Comparison of ENCODE assay signal across 24 cellular contexts in genomic region chr21:44571296-44571695, GRCh38. TPM values are rescaled to one million over a fixed set of nuclear protein-coding genes. Genes with fewer than 3 reads are reported as not detected.
"Had no signal": no experiment of that assay in that cellular context is flagged by ENCODE, and none has a peak within 500 bp of the region (broad histone marks: within the 10 kb centered on the region; RNA-seq: fewer than 3 reads in every experiment).

No MANE protein-coding gene starts in this region.

- H3K9me3 ChIP-seq: mucosa of descending colon, neutrophil had no signal

- ATAC-seq: heart right ventricle; left lobe of liver; mucosa of descending colon; naive thymus-derived CD8-positive, alpha-beta T cell had no signal

- H3K36me3 ChIP-seq: heart right ventricle, neutrophil had no signal

- H3K4me3 ChIP-seq: coronary artery, heart right ventricle, mucosa of descending colon had no signal

- FAIRE-seq: frontal cortex, islet of Langerhans, small intestine, urothelium cell line had no signal

- H3K4me1 ChIP-seq: heart right ventricle had no signal

- H3K4me3 Mint-ChIP-seq: naive thymus-derived CD8-positive, alpha-beta T cell had no signal

- DNase-seq: effector CD8-positive, alpha-beta T cell; heart right ventricle; hypothalamus; mucosa of descending colon; naive thymus-derived CD8-positive, alpha-beta T cell; posterior cingulate gyrus; small intestine; stimulated activated CD4-positive, alpha-beta T cell treated with anti-CD3 and anti-CD28 coated beads, Interleukin-2, amount 100 ng/mL, for 48 hours; stimulated activated naive CD4-positive, alpha-beta T cell treated with Interleukin-2 at 50 U/mL for 16 hours; trophoblast cell had no signal

- H3K36me3 Mint-ChIP-seq: naive thymus-derived CD8-positive, alpha-beta T cell had no signal

- H3K27ac ChIP-seq: coronary artery, heart right ventricle, neutrophil had no signal

RNA-seq across cellular contexts. Expression of gene KRTAP10-4, which starts 2.2 kb away (rescaled TPM):
- total RNA-seq: dermis microvascular lymphatic vessel endothelial cell; fibroblast of lung; frontal cortex; glomerular endothelial cell; heart right ventricle; left lobe of liver; mucosa of descending colon; naive thymus-derived CD8-positive, alpha-beta T cell; osteocyte; pulmonary artery endothelial cell had no signal
- polyA plus RNA-seq: esophagus; fibroblast of lung; heart right ventricle; naive thymus-derived CD8-positive, alpha-beta T cell; neural cell; small intestine; thymus had no signal

RNA-seq across cellular contexts. Expression of gene KRTAP10-5, which starts 9.1 kb away (rescaled TPM):
- total RNA-seq: dermis microvascular lymphatic vessel endothelial cell; fibroblast of lung; frontal cortex; glomerular endothelial cell; heart right ventricle; left lobe of liver; mucosa of descending colon; naive thymus-derived CD8-positive, alpha-beta T cell; osteocyte; pulmonary artery endothelial cell had no signal
- polyA plus RNA-seq: esophagus; fibroblast of lung; heart right ventricle; naive thymus-derived CD8-positive, alpha-beta T cell; neural cell; small intestine; thymus had no signal

RNA-seq across cellular contexts. Expression of gene KRTAP10-3, which starts 12.7 kb away (rescaled TPM):
- total RNA-seq: dermis microvascular lymphatic vessel endothelial cell; fibroblast of lung; frontal cortex; glomerular endothelial cell; heart right ventricle; left lobe of liver; mucosa of descending colon; naive thymus-derived CD8-positive, alpha-beta T cell; osteocyte; pulmonary artery endothelial cell had no signal
- polyA plus RNA-seq: esophagus; fibroblast of lung; heart right ventricle; naive thymus-derived CD8-positive, alpha-beta T cell; neural cell; small intestine; thymus had no signal

RNA-seq across cellular contexts. Expression of gene KRTAP10-2, which starts 20.0 kb away (rescaled TPM):
- total RNA-seq: dermis microvascular lymphatic vessel endothelial cell; fibroblast of lung; frontal cortex; glomerular endothelial cell; heart right ventricle; left lobe of liver; mucosa of descending colon; naive thymus-derived CD8-positive, alpha-beta T cell; osteocyte; pulmonary artery endothelial cell had no signal
- polyA plus RNA-seq: esophagus; fibroblast of lung; heart right ventricle; naive thymus-derived CD8-positive, alpha-beta T cell; neural cell; small intestine; thymus had no signal

RNA-seq across cellular contexts. Expression of gene KRTAP10-6, which starts 21.0 kb away (rescaled TPM):
- total RNA-seq: dermis microvascular lymphatic vessel endothelial cell; fibroblast of lung; frontal cortex; glomerular endothelial cell; heart right ventricle; left lobe of liver; mucosa of descending colon; naive thymus-derived CD8-positive, alpha-beta T cell; osteocyte; pulmonary artery endothelial cell had no signal
- polyA plus RNA-seq: esophagus; fibroblast of lung; heart right ventricle; naive thymus-derived CD8-positive, alpha-beta T cell; neural cell; small intestine; thymus had no signal
